Comparison of ENCODE assay signal across 15 cellular contexts in genomic region chr7:127976056-127976455, GRCh38. TPM values are rescaled to one million over a fixed set of nuclear protein-coding genes. Genes with fewer than 3 reads are reported as not detected.
DNase-seq lines count a peak whose midpoint lies in the region; ATAC-seq, FAIRE-seq and TF ChIP-seq lines count a peak whose summit lies in the region.
"Had no signal": no experiment of that assay in that cellular context is flagged by ENCODE, and none has a peak within 500 bp of the region (broad histone marks: within the 10 kb centered on the region; RNA-seq: fewer than 3 reads in every experiment).

No MANE protein-coding gene starts in this region.

- 90% methylated on average over 5 of the region's 5 CpGs for WGBS in K562 (ENCODE audit: insufficient coverage, low coverage, missing lambda C conversion rate)

- BruUV-seq in K562 (replicated peaks; lab: Mats Ljungman, UMichigan), result no TSS peak

- POLR2A ChIA-PET in K562 (lab: Yijun Ruan, JAX), result interaction anchor here (0.6 kb wide), 1 partner anchor 95 kb away, joined by 3 read pairs; no protein-coding TSS in a partner anchor

- no peak for FAIRE-seq in K562 (lab: Jason Lieb, UNC)
- FAIRE-seq: TTC549 had no signal

- TF ChIP-seq POLR2A in K562 (conservative IDR thresholded peaks at IDR 0.05), result no peak

- CTCF ChIA-PET in K562 (lab: Yijun Ruan, JAX; ENCODE audit: low intra/inter-chr PET ratio), result no interaction called here

- H3K4me2 ChIP-seq in K562 (ENCODE audit: insufficient read depth, low read length), result no peak overlapping the region

- no peaks in the 10 kb centered on the region for H4K20me1 ChIP-seq in K562 (replicated peaks; ENCODE audit: control insufficient read depth, insufficient read depth, low read length)

- H3K4me3 ChIP-seq in BE2C (ENCODE audit: low read depth, low read length), result no peak overlapping the region
- H3K4me3 ChIP-seq in K562, result no peak overlapping the region
- H3K4me3 ChIP-seq in brain microvascular endothelial cell (ENCODE audit: low read depth, low read length), result no peak overlapping the region
- no peak overlapping the region for H3K4me3 ChIP-seq in foreskin fibroblast (ENCODE audit: low read depth in 1 of 2, low read length in 2 of 2)

- H3K9me3 ChIP-seq in BE2C (no peaks in the 10 kb centered on the region), K562 (replicated peaks; ENCODE audit: control insufficient read depth, insufficient read depth, low read depth, low read length) (peaks cover 8% of the 10 kb centered on the region; the same call in 1 of the 2 replicates)

- 0 out of 2 replicates have a peak, but pooled peaks have one; percentile 13 for TF ChIP-seq RAD21 in Ishikawa (IDR thresholded peaks at IDR 0.05; ENCODE audit: low read depth)
- TF ChIP-seq RAD21 in K562 (CRISPR knock-in tag; conservative IDR thresholded peaks at IDR 0.05 in 1 of 2, IDR thresholded peaks at IDR 0.05 in 1 of 2), result no peak

- DNase-seq in BE2C (peak; percentile 39), K562 (ENCODE audit: extremely low read depth in 1 of 4, low spot score in 3 of 4) (no peak), left kidney (ENCODE audit: low read depth, low spot score) (peak; percentile 26), SHP77 treated with DMSO at 0.1 percent for 48 hours (lab: John Stamatoyannopoulos, UW) (no peak), brain microvascular endothelial cell (no peak), foreskin fibroblast (no peak), T1000 (lab: John Stamatoyannopoulos, UW) (no peak)
- DNase-seq: activated T-cell treated with anti-CD3 and anti-CD28 coated beads for 4 hours, AML-193, aorta, HFFc6, Right ventricle myocardium superior had no signal

- H3K79me2 ChIP-seq in K562 (ENCODE audit: control insufficient read depth, insufficient read depth, low read length), result no peaks in the 10 kb centered on the region

- no peaks in the 10 kb centered on the region; the same call in 1 of the 2 replicates for H3K36me3 ChIP-seq in BE2C
- peaks cover 42% of the 10 kb centered on the region for H3K36me3 ChIP-seq in K562 (ENCODE audit: control insufficient read depth, insufficient read depth, low read length)
- peaks cover 7% of the 10 kb centered on the region for H3K36me3 ChIP-seq in brain microvascular endothelial cell (replicated peaks)

- intact Hi-C loops in K562 (cut with micrococcal nuclease), result no loop called here

- TF ChIP-seq EP300 in Ishikawa (IDR thresholded peaks at IDR 0.05; ENCODE audit: borderline replicate concordance) (no peak), K562 (IDR thresholded peaks at IDR 0.05; ENCODE audit: low read length) (no peak)

- in situ Hi-C loops in K562 (cut with MboI), result no loop called here
- in situ Hi-C loops in brain microvascular endothelial cell (cut with HindIII; ENCODE audit: low pct_ligation_motif_present, low sequenced_read_pairs), result no loop called here

- H3K27me3 ChIP-seq in BE2C (no peaks in the 10 kb centered on the region), K562 (ENCODE audit: control insufficient read depth in 2 of 2, insufficient read depth in 2 of 2, low read length in 2 of 2) (no peaks in the 10 kb centered on the region), brain microvascular endothelial cell (replicated peaks) (no peaks in the 10 kb centered on the region)

- no peaks in the 10 kb centered on the region for H3K4me1 ChIP-seq in BE2C
- H3K4me1 ChIP-seq in K562 (replicated peaks in 1 of 2; ENCODE audit: control insufficient read depth in 2 of 2, insufficient read depth in 2 of 2, low read length in 2 of 2), result no peaks in the 10 kb centered on the region

- H3K9ac ChIP-seq in K562 (ENCODE audit: insufficient read depth in 1 of 2, low read depth in 2 of 2, low read length in 2 of 2), result no peak overlapping the region

- H2AFZ ChIP-seq in K562 (ENCODE audit: low read depth, low read length), result no peak overlapping the region

- H3K27ac ChIP-seq in K562 (ENCODE audit: extremely low read depth, low read depth, low read length), result no peak overlapping the region
- H3K27ac ChIP-seq in brain microvascular endothelial cell, result no peak overlapping the region

- ATAC-seq in K562, result no peak

- no peaks in the 10 kb centered on the region for H3K9me1 ChIP-seq in K562 (ENCODE audit: control insufficient read depth, insufficient read depth, low read length)

- no peak for TF ChIP-seq CTCF in BE2C (IDR thresholded peaks at IDR 0.05; ENCODE audit: low read depth, low read length)
- TF ChIP-seq CTCF in K562 (IDR thresholded peaks at IDR 0.05 in 2 of 3, conservative IDR thresholded peaks at IDR 0.05 in 1 of 3; ENCODE audit: insufficient read depth in 2 of 3, low read depth in 1 of 3, low read length in 3 of 3), result no peak
- no peak for TF ChIP-seq CTCF in brain microvascular endothelial cell (IDR thresholded peaks at IDR 0.05; ENCODE audit: low read depth, low read length, missing control alignments)
- no peak for TF ChIP-seq CTCF in foreskin fibroblast (IDR thresholded peaks at IDR 0.05; ENCODE audit: low read depth, low read length)

TF ChIP-seq in Ishikawa, 13 proteins besides CTCF, POLR2A, EP300 and RAD21 (continues in another document):
- no peak for TF ChIP-seq CEBPB (IDR thresholded peaks at IDR 0.05)
- TF ChIP-seq REST (IDR thresholded peaks at IDR 0.05; ENCODE audit: low read depth), result peak; percentile 59; the same call in 1 of the 2 replicates

TF ChIP-seq in K562, 482 proteins besides CTCF, POLR2A, EP300 and RAD21:
- TF ChIP-seq RBM34 (IDR thresholded peaks at IDR 0.05; ENCODE audit: borderline replicate concordance, insufficient read depth, low read length) (no peak), NFIC (IDR thresholded peaks at IDR 0.05) (peak; percentile 14; the same call in 1 of the 2 replicates)
TF ChIP-seq in K562: peak in this region for 1.

RNA-seq across cellular contexts. Expression of gene LRRC4, which starts 55.2 kb away (rescaled TPM):
- 3.3 TPM for polyA plus RNA-seq in BE2C (2012; ENCODE audit: insufficient read depth, insufficient read length, low read depth)
- total RNA-seq in K562 (2011; cell fraction: chromatin; rRNA removed; ENCODE audit: low replicate concordance), result not detected in 2 replicates
- not detected in 2 replicates for total RNA-seq in K562 (2011; cell fraction: nucleolus; rRNA removed)
- total RNA-seq in K562 (2011; cell fraction: nucleoplasm; rRNA removed), result not detected in 2 replicates
- total RNA-seq in K562 (2014; rRNA removed) (not detected in 2 replicates), K562 (2014; rRNA removed; fragmentation: Illumina TruSeq; extraction: Trizol) (not detected in 2 replicates), K562 (2015; rRNA removed; fragmentation: Illumina TruSeq; extraction: Trizol) (not detected in 2 replicates), K562 (2021) (0.07 TPM in 1 of 2 replicates, not detected in the other)
- polyA plus RNA-seq in K562 (2011; rRNA removed) (not detected in 2 replicates), K562 (2014; fragmentation: Illumina TruSeq; extraction: Trizol) (not detected in 2 replicates), K562 (2014; fragmentation: Nextera tagmentation; extraction: Ambion mirVana) (under 1 TPM in 1 of 2 experiments, not detected in 1; 0.04 TPM), K562 (2014; rRNA removed) (0.11 TPM in 1 of 2 replicates, not detected in the other)
- polyA plus RNA-seq in K562 (2011; cell fraction: cytosol; rRNA removed), result not detected in 2 replicates
- polyA plus RNA-seq in K562 (2011; cell fraction: nucleus; rRNA removed), result not detected in 2 replicates
- 0.07 and 0.21 TPM in 2 replicates for polyA plus RNA-seq in K562 (2012)
- polyA minus RNA-seq in K562 (2011; rRNA and poly(A)+ RNA removed), result not detected in 2 replicates
- polyA minus RNA-seq in K562 (2011; cell fraction: cytosol; rRNA and poly(A)+ RNA removed), result not detected in 2 replicates
- not detected in 2 replicates for polyA minus RNA-seq in K562 (2011; cell fraction: nucleus; rRNA and poly(A)+ RNA removed)
- polyA plus RNA-seq: IgD-negative memory B cell had no signal

Comparison
In these comparisons a context has a peak if more than half of its experiments do, and no peak if none do; other contexts are left out.
1. DNase-seq: peak in BE2C (single experiment) and left kidney (single experiment); none in K562 (0 of 4), SHP77 treated with DMSO at 0.1 percent for 48 hours (single experiment), brain microvascular endothelial cell (single experiment), foreskin fibroblast (0 of 2) and T1000 (single experiment).